In genomic region chr17:3048727-3049471, GRCh38 we compare ENCODE assay signal across 1 cellular context.
TF ChIP-seq lines count a peak whose summit lies in the region.

No MANE protein-coding gene starts in this region.

TF ChIP-seq in HepG2, 621 proteins besides CTCF, POLR2A, EP300 and RAD21 (continued from another document and continues in another):
- TF ChIP-seq, protein P1, sequence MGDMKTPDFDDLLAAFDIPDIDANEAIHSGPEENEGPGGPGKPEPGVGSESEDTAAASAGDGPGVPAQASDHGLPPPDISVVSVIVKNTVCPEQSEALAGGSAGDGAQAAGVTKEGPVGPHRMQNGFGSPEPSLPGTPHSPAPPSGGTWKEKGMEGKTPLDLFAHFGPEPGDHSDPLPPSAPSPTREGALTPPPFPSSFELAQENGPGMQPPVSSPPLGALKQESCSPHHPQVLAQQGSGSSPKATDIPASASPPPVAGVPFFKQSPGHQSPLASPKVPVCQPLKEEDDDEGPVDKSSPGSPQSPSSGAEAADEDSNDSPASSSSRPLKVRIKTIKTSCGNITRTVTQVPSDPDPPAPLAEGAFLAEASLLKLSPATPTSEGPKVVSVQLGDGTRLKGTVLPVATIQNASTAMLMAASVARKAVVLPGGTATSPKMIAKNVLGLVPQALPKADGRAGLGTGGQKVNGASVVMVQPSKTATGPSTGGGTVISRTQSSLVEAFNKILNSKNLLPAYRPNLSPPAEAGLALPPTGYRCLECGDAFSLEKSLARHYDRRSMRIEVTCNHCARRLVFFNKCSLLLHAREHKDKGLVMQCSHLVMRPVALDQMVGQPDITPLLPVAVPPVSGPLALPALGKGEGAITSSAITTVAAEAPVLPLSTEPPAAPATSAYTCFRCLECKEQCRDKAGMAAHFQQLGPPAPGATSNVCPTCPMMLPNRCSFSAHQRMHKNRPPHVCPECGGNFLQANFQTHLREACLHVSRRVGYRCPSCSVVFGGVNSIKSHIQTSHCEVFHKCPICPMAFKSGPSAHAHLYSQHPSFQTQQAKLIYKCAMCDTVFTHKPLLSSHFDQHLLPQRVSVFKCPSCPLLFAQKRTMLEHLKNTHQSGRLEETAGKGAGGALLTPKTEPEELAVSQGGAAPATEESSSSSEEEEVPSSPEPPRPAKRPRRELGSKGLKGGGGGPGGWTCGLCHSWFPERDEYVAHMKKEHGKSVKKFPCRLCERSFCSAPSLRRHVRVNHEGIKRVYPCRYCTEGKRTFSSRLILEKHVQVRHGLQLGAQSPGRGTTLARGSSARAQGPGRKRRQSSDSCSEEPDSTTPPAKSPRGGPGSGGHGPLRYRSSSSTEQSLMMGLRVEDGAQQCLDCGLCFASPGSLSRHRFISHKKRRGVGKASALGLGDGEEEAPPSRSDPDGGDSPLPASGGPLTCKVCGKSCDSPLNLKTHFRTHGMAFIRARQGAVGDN (CRISPR knock-in tag; IDR thresholded peaks at IDR 0.05), result peak; percentile 71
- no peak for TF ChIP-seq HNRNPUL1 (IDR thresholded peaks at IDR 0.05; ENCODE audit: low read depth, low read length)
- no peak for TF ChIP-seq RORA (CRISPR knock-in tag; IDR thresholded peaks at IDR 0.05)
- TF ChIP-seq MAFG (CRISPR knock-in tag; IDR thresholded peaks at IDR 0.05), result no peak
- TF ChIP-seq ZBTB34 (CRISPR knock-in tag; IDR thresholded peaks at IDR 0.05), result no peak
- TF ChIP-seq ZNF552 (CRISPR knock-in tag; IDR thresholded peaks at IDR 0.05; ENCODE audit: borderline replicate concordance), result no peak
- TF ChIP-seq, protein P2, sequence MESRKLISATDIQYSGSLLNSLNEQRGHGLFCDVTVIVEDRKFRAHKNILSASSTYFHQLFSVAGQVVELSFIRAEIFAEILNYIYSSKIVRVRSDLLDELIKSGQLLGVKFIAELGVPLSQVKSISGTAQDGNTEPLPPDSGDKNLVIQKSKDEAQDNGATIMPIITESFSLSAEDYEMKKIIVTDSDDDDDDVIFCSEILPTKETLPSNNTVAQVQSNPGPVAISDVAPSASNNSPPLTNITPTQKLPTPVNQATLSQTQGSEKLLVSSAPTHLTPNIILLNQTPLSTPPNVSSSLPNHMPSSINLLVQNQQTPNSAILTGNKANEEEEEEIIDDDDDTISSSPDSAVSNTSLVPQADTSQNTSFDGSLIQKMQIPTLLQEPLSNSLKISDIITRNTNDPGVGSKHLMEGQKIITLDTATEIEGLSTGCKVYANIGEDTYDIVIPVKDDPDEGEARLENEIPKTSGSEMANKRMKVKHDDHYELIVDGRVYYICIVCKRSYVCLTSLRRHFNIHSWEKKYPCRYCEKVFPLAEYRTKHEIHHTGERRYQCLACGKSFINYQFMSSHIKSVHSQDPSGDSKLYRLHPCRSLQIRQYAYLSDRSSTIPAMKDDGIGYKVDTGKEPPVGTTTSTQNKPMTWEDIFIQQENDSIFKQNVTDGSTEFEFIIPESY (CRISPR knock-in tag; IDR thresholded peaks at IDR 0.05), result no peak
- no peak for TF ChIP-seq GRHL1 (CRISPR knock-in tag; conservative IDR thresholded peaks at IDR 0.05)
- TF ChIP-seq NAIF1 (CRISPR knock-in tag; IDR thresholded peaks at IDR 0.05; ENCODE audit: borderline replicate concordance), result peak; percentile 91
- TF ChIP-seq ZFP62 (CRISPR knock-in tag; IDR thresholded peaks at IDR 0.05), result no peak
- TF ChIP-seq CENPT (CRISPR knock-in tag; IDR thresholded peaks at IDR 0.05; ENCODE audit: low read depth), result no peak
- TF ChIP-seq ZNF839 (CRISPR knock-in tag; IDR thresholded peaks at IDR 0.05; ENCODE audit: borderline replicate concordance), result 0 out of 2 replicates have a peak, but pooled peaks have one; percentile 11
- TF ChIP-seq FOXJ3 (CRISPR knock-in tag; IDR thresholded peaks at IDR 0.05; ENCODE audit: borderline replicate concordance), result no peak
- TF ChIP-seq KDM5B (CRISPR knock-in tag; IDR thresholded peaks at IDR 0.05; ENCODE audit: borderline replicate concordance), result peak; percentile 57; the same call in 1 of the 2 replicates
- no peak for TF ChIP-seq ZNF20 (CRISPR knock-in tag; IDR thresholded peaks at IDR 0.05)
- no peak for TF ChIP-seq NCOA1 (CRISPR knock-in tag; IDR thresholded peaks at IDR 0.05)
- no peak for TF ChIP-seq PAWR (CRISPR knock-in tag; IDR thresholded peaks at IDR 0.05; ENCODE audit: borderline replicate concordance)
- TF ChIP-seq KLF9 (CRISPR knock-in tag; IDR thresholded peaks at IDR 0.05; ENCODE audit: low read depth), result no peak
- TF ChIP-seq KMT2A (CRISPR knock-in tag; IDR thresholded peaks at IDR 0.05), result 0 out of 2 replicates have a peak, but pooled peaks have one; percentile 22
- TF ChIP-seq, protein P3, sequence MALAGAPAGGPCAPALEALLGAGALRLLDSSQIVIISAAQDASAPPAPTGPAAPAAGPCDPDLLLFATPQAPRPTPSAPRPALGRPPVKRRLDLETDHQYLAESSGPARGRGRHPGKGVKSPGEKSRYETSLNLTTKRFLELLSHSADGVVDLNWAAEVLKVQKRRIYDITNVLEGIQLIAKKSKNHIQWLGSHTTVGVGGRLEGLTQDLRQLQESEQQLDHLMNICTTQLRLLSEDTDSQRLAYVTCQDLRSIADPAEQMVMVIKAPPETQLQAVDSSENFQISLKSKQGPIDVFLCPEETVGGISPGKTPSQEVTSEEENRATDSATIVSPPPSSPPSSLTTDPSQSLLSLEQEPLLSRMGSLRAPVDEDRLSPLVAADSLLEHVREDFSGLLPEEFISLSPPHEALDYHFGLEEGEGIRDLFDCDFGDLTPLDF (CRISPR knock-in tag; IDR thresholded peaks at IDR 0.05), result no peak
- no peak for TF ChIP-seq ZNF616 (CRISPR knock-in tag; IDR thresholded peaks at IDR 0.05; ENCODE audit: low read depth)
- peak; percentile 15; the same call in 1 of the 2 replicates for TF ChIP-seq ZNF768 (CRISPR knock-in tag; IDR thresholded peaks at IDR 0.05)
- TF ChIP-seq ZNF703 (CRISPR knock-in tag; IDR thresholded peaks at IDR 0.05; ENCODE audit: borderline replicate concordance), result no peak
- 0 out of 2 replicates have a peak, but pooled peaks have one; percentile 26 for TF ChIP-seq ZNF619 (CRISPR knock-in tag; IDR thresholded peaks at IDR 0.05)
- TF ChIP-seq PCBP2 (optimal IDR thresholded peaks at IDR 0.05; ENCODE audit: low read depth, low read length, poor library complexity, severe bottlenecking), result no peak
- 0 out of 2 replicates have a peak, but pooled peaks have one; percentile 30 for TF ChIP-seq MAZ (IDR thresholded peaks at IDR 0.05; ENCODE audit: borderline replicate concordance, low read depth, low read length)
- peak; percentile 79 for TF ChIP-seq MAZ (CRISPR knock-in tag; IDR thresholded peaks at IDR 0.05; ENCODE audit: low read depth)
- peak; percentile 42; the same call in 1 of the 2 replicates for TF ChIP-seq SMAD1 (CRISPR knock-in tag; IDR thresholded peaks at IDR 0.05; ENCODE audit: borderline replicate concordance, low read depth)
- TF ChIP-seq GABPA (IDR thresholded peaks at IDR 0.05; ENCODE audit: low read depth, low read length), result peak; percentile 40
- TF ChIP-seq GABPA (CRISPR knock-in tag; IDR thresholded peaks at IDR 0.05; ENCODE audit: low read depth), result peak; percentile 65; the same call in 1 of the 2 replicates
- TF ChIP-seq HDAC1 (CRISPR knock-in tag; IDR thresholded peaks at IDR 0.05), result 0 out of 2 replicates have a peak, but pooled peaks have one; percentile 57
- TF ChIP-seq ZBTB1 (CRISPR knock-in tag; IDR thresholded peaks at IDR 0.05; ENCODE audit: borderline replicate concordance), result no peak
- no peak for TF ChIP-seq ZNF746 (CRISPR knock-in tag; IDR thresholded peaks at IDR 0.05)
- peak; percentile 69 for TF ChIP-seq RBM39 (IDR thresholded peaks at IDR 0.05; ENCODE audit: low read depth, low read length, poor library complexity, severe bottlenecking)
- TF ChIP-seq RARG (CRISPR knock-in tag; IDR thresholded peaks at IDR 0.05; ENCODE audit: low read depth), result no peak
- no peak for TF ChIP-seq ATM (IDR thresholded peaks at IDR 0.05; ENCODE audit: borderline replicate concordance)
- TF ChIP-seq TOPORS (CRISPR knock-in tag; IDR thresholded peaks at IDR 0.05), result 0 out of 2 replicates have a peak, but pooled peaks have one; percentile 60
- peak; percentile 68 for TF ChIP-seq KDM5A (IDR thresholded peaks at IDR 0.05; ENCODE audit: borderline replicate concordance, low read length)
- TF ChIP-seq CREB3 (CRISPR knock-in tag; IDR thresholded peaks at IDR 0.05), result no peak
- TF ChIP-seq, protein P4, sequence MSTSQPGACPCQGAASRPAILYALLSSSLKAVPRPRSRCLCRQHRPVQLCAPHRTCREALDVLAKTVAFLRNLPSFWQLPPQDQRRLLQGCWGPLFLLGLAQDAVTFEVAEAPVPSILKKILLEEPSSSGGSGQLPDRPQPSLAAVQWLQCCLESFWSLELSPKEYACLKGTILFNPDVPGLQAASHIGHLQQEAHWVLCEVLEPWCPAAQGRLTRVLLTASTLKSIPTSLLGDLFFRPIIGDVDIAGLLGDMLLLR (CRISPR knock-in tag; IDR thresholded peaks at IDR 0.05), result no peak
- no peak for TF ChIP-seq ZNF232 (CRISPR knock-in tag; IDR thresholded peaks at IDR 0.05; ENCODE audit: borderline replicate concordance)
- TF ChIP-seq, protein P5, sequence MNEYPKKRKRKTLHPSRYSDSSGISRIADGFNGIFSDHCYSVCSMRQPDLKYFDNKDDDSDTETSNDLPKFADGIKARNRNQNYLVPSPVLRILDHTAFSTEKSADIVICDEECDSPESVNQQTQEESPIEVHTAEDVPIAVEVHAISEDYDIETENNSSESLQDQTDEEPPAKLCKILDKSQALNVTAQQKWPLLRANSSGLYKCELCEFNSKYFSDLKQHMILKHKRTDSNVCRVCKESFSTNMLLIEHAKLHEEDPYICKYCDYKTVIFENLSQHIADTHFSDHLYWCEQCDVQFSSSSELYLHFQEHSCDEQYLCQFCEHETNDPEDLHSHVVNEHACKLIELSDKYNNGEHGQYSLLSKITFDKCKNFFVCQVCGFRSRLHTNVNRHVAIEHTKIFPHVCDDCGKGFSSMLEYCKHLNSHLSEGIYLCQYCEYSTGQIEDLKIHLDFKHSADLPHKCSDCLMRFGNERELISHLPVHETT (CRISPR knock-in tag; conservative IDR thresholded peaks at IDR 0.05), result no peak
- peak; percentile 14; the same call in 1 of the 2 replicates for TF ChIP-seq ZNF589 (CRISPR knock-in tag; conservative IDR thresholded peaks at IDR 0.05)
- TF ChIP-seq ZNF124 (CRISPR knock-in tag; IDR thresholded peaks at IDR 0.05), result no peak; the same call in 1 of the 2 replicates
- no peak for TF ChIP-seq HES4 (CRISPR knock-in tag; IDR thresholded peaks at IDR 0.05; ENCODE audit: borderline replicate concordance)
- TF ChIP-seq ZBTB4 (CRISPR knock-in tag; IDR thresholded peaks at IDR 0.05; ENCODE audit: borderline replicate concordance), result peak; percentile 86; the same call in 1 of the 2 replicates
- TF ChIP-seq ZNF101 (CRISPR knock-in tag; IDR thresholded peaks at IDR 0.05; ENCODE audit: borderline replicate concordance, low read depth), result no peak
- peak; percentile 81 for TF ChIP-seq GATAD1 (CRISPR knock-in tag; IDR thresholded peaks at IDR 0.05)
- no peak for TF ChIP-seq HOXA7 (CRISPR knock-in tag; IDR thresholded peaks at IDR 0.05)
